8 cellular contexts compared by ENCODE assay signal in the genomic region with DNA sequence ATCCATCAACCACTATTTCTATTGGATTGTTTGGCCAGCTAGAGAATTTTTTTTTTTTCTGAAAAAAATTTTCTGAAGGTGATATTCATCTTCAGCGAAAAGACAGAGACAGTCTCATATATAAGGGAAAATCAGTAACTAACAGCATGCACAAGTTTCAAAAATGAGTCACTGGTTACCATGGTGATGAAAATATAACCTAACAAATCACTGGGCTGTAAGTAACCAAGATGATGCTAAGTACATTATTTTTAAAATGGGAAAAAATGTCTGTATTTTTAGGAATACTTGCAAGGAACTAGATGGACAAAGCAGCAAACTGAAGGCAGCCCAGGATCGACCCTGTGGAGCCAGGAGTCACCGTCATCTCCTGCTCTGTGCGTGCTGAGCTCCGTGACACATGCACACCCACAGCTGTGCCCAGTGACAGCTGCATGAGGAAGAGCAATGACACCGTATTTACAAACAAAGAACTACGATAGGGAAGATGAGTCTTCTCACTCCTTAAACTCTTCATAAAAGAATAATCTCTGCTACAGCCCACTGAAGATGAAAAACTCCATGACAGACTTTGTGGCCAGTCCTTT.
DNase-seq lines count a peak whose midpoint lies in the region; ATAC-seq and TF ChIP-seq lines count a peak whose summit lies in the region.

No MANE protein-coding gene starts in this region.

- no peaks in the 10 kb centered on the region for H3K27me3 ChIP-seq in MM.1S (replicated peaks; ENCODE audit: insufficient read depth, low read length)

- H3K9ac ChIP-seq in MM.1S (ENCODE audit: low read length): no peak overlapping the region

- no peak for TF ChIP-seq CTCF in chondrocyte (IDR thresholded peaks at IDR 0.05)
- TF ChIP-seq CTCF in MM.1S (IDR thresholded peaks at IDR 0.05; ENCODE audit: low read length): no peak
- no peak for TF ChIP-seq CTCF in OCI-LY7 (conservative IDR thresholded peaks at IDR 0.05; ENCODE audit: low read length)

- H3K9me3 ChIP-seq in MM.1S (replicated peaks; ENCODE audit: insufficient read depth, low read length) (no peaks in the 10 kb centered on the region), OCI-LY7 (ENCODE audit: low read length) (0 out of 2 replicates have a peak, but pooled peaks cover 3% of the 10 kb centered on the region)

- H3K4me2 ChIP-seq in MM.1S (ENCODE audit: low read depth, low read length): no peak overlapping the region
- no peak overlapping the region for H3K4me2 ChIP-seq in OCI-LY7 (ENCODE audit: low read length)

- DNase-seq in A172 (ENCODE audit: low spot score): peak; percentile 73
- DNase-seq in activated naive CD4-positive, alpha-beta T cell treated with anti-CD3 and anti-CD28 coated beads for 36 hours: peak; percentile 17
- peak; percentile 21 to 69 for DNase-seq in lung microvascular endothelial cell (ENCODE audit: low read depth in 2 of 2)
- no peak for DNase-seq in chondrocyte (ENCODE audit: low spot score)
- DNase-seq in MM.1S: no peak
- DNase-seq in OCI-LY7 (ENCODE audit: low spot score): no peak
- DNase-seq in NCI-H1694 treated with DMSO at 0.1 percent for 48 hours (lab: John Stamatoyannopoulos, UW): no peak

- peaks cover 75% of the 10 kb centered on the region for H3K4me1 Mint-ChIP-seq in activated naive CD4-positive, alpha-beta T cell treated with anti-CD3 and anti-CD28 coated beads for 36 hours (ENCODE audit: low read depth)
- H3K4me1 Mint-ChIP-seq in chondrocyte (ENCODE audit: low read depth): peaks cover 5% of the 10 kb centered on the region

- H4K20me1 ChIP-seq in MM.1S (ENCODE audit: insufficient read depth, low read length) (0 out of 2 replicates have a peak, but pooled peaks cover under 1% of the 10 kb centered on the region), OCI-LY7 (ENCODE audit: insufficient read depth, low read length) (0 out of 2 replicates have a peak, but pooled peaks cover 2% of the 10 kb centered on the region)

- CTCF ChIA-PET in activated naive CD4-positive, alpha-beta T cell treated with anti-CD3 and anti-CD28 coated beads for 36 hours (lab: Charles Lee): no interaction called here
- CTCF ChIA-PET in OCI-LY7 (lab: Charles Lee; ENCODE audit: unreplicated experiment): no interaction called here

- no TSS peak for BruUV-seq in OCI-LY7 (replicated peaks; lab: Mats Ljungman, UMichigan)

- H3K36me3 ChIP-seq in MM.1S (replicated peaks; ENCODE audit: insufficient read depth, low read length) (peaks cover 24% of the 10 kb centered on the region), OCI-LY7 (ENCODE audit: insufficient read depth, low read length) (peaks cover 100% of the 10 kb centered on the region)

- peaks cover 17% of the 10 kb centered on the region for H3K9me3 Mint-ChIP-seq in activated naive CD4-positive, alpha-beta T cell treated with anti-CD3 and anti-CD28 coated beads for 36 hours
- no peaks in the 10 kb centered on the region for H3K9me3 Mint-ChIP-seq in chondrocyte (ENCODE audit: low read depth)

- H3K4me3 ChIP-seq in MM.1S (ENCODE audit: low read length) (no peak overlapping the region), OCI-LY7 (ENCODE audit: low read depth, low read length, poor library complexity, severe bottlenecking) (no peak overlapping the region)

- H3K4me1 ChIP-seq in MM.1S (ENCODE audit: low read length) (no peaks in the 10 kb centered on the region), OCI-LY7 (ENCODE audit: insufficient read depth, low read length, poor library complexity, severe bottlenecking) (peaks cover 26% of the 10 kb centered on the region)

- ATAC-seq in HG03342 (IDR thresholded peaks at IDR 0.05; ENCODE audit: unreplicated experiment): peak; percentile 53

- peaks cover 67% of the 10 kb centered on the region for H3K36me3 Mint-ChIP-seq in activated naive CD4-positive, alpha-beta T cell treated with anti-CD3 and anti-CD28 coated beads for 36 hours (ENCODE audit: low read depth)
- no peaks in the 10 kb centered on the region for H3K36me3 Mint-ChIP-seq in chondrocyte (ENCODE audit: low read depth)

- no peaks in the 10 kb centered on the region for H3K27me3 Mint-ChIP-seq in activated naive CD4-positive, alpha-beta T cell treated with anti-CD3 and anti-CD28 coated beads for 36 hours (ENCODE audit: low read depth)
- no peaks in the 10 kb centered on the region for H3K27me3 Mint-ChIP-seq in chondrocyte (ENCODE audit: low read depth)

- POLR2A ChIA-PET in OCI-LY7 (lab: Charles Lee): interaction anchor here (0.6 to 0.7 kb wide), 2 partner anchors 17 to 40 kb away, joined by 4 read pairs; no protein-coding TSS in a partner anchor

- H3K27ac Mint-ChIP-seq in activated naive CD4-positive, alpha-beta T cell treated with anti-CD3 and anti-CD28 coated beads for 36 hours: peak overlapping the region; percentile 50
- H3K27ac Mint-ChIP-seq in chondrocyte (ENCODE audit: unreplicated experiment): no peak overlapping the region

- H2AFZ ChIP-seq in MM.1S (ENCODE audit: low read length) (no peak overlapping the region), OCI-LY7 (ENCODE audit: low read length) (no peak overlapping the region)

- H3K9me2 ChIP-seq in MM.1S (replicated peaks; ENCODE audit: insufficient read depth, low read length) (no peaks in the 10 kb centered on the region), OCI-LY7 (ENCODE audit: insufficient read depth, low read length) (no peaks in the 10 kb centered on the region)

- H3F3A ChIP-seq in MM.1S (ENCODE audit: insufficient read depth, low read length): no peaks in the 10 kb centered on the region

- intact Hi-C loops in activated naive CD4-positive, alpha-beta T cell treated with anti-CD3 and anti-CD28 coated beads for 36 hours (cut with micrococcal nuclease): loop anchor here (1.0 to 2.0 kb wide), 3 partner anchors 15 to 30 kb away; no protein-coding TSS in a partner anchor
- intact Hi-C loops in OCI-LY7 (cut with micrococcal nuclease; ENCODE audit: unreplicated experiment): no loop called here

- H3K27ac ChIP-seq in MM.1S (ENCODE audit: low read length) (no peak overlapping the region), OCI-LY7 (ENCODE audit: low read depth, low read length, poor library complexity, severe bottlenecking) (no peak overlapping the region)

- H3K79me2 ChIP-seq in MM.1S (ENCODE audit: low read length) (peaks cover 95% of the 10 kb centered on the region), OCI-LY7 (ENCODE audit: insufficient read depth, low read depth, low read length) (peaks cover 26% of the 10 kb centered on the region)

- H3K4me3 Mint-ChIP-seq in activated naive CD4-positive, alpha-beta T cell treated with anti-CD3 and anti-CD28 coated beads for 36 hours: no peak overlapping the region
- no peak overlapping the region for H3K4me3 Mint-ChIP-seq in chondrocyte (ENCODE audit: unreplicated experiment)

Comparison
In these comparisons a context has a peak if more than half of its experiments do, and no peak if none do; other contexts are left out.
1. DNase-seq: peak in A172 (single experiment), activated naive CD4-positive, alpha-beta T cell treated with anti-CD3 and anti-CD28 coated beads for 36 hours (single experiment) and lung microvascular endothelial cell (2 of 2); none in chondrocyte (single experiment), MM.1S (single experiment), OCI-LY7 (single experiment) and NCI-H1694 treated with DMSO at 0.1 percent for 48 hours (single experiment).